In genomic region chr11:65301491-65302329, GRCh38 we compare ENCODE assay signal across 12 cellular contexts. TPM values are rescaled to one million over a fixed set of nuclear protein-coding genes. Genes with fewer than 3 reads are reported as not detected.
DNase-seq lines count a peak whose midpoint lies in the region; ATAC-seq lines count a peak whose summit lies in the region.
"Had no signal": no experiment of that assay in that cellular context is flagged by ENCODE, and none has a peak within 500 bp of the region (broad histone marks: within the 10 kb centered on the region; RNA-seq: fewer than 3 reads in every experiment).

No MANE protein-coding gene starts in this region.

- H3K27ac Mint-ChIP-seq in dendritic cell treated with granulocyte-macrophage colony-stimulating factor and Interleukin-4, amounts not matched to agents 40 ng/mL and 50 ng/mL, for 4 days, result peak overlapping the region; percentile 66
- H3K27ac Mint-ChIP-seq in stimulated activated effector memory CD8-positive, alpha-beta T cell treated with anti-CD3 and anti-CD28 coated beads, Interleukin-12 subunit alpha, Interleukin-12 subunit beta, amount 100 ng/mL, for 72 hours, result peak overlapping the region; percentile 17
- H3K27ac Mint-ChIP-seq: activated naive CD8-positive, alpha-beta T cell treated with anti-CD3 and anti-CD28 coated beads, Interleukin-2, amount 10 ng/mL, durations not matched to agents 7 days and 5 days; stimulated activated naive CD8-positive, alpha-beta T cell treated with anti-CD3 and anti-CD28 coated beads, Interleukin-15, Interleukin-2, amounts not matched to agents 100 ng/mL and 50 ng/mL, for 24 hours had no signal

- peak in 1 of 2 donors; percentile 36 for DNase-seq in left colon
- DNase-seq in stimulated activated effector memory CD8-positive, alpha-beta T cell treated with anti-CD3 and anti-CD28 coated beads, Interleukin-12 subunit alpha, Interleukin-12 subunit beta, amount 100 ng/mL, for 72 hours (ENCODE audit: low spot score in 2 of 2), result no peak
- no peak for DNase-seq in NK-92 treated with Interleukin-12 subunit alpha and Interleukin-12 subunit beta, amount 100 ng/mL, for 24 hours (lab: John Stamatoyannopoulos, UW)
- DNase-seq in NCI-H446 treated with DMSO at 0.1 percent for 48 hours (lab: John Stamatoyannopoulos, UW), result no peak
- DNase-seq in GDM1 (lab: John Stamatoyannopoulos, UW), result no peak
- no peak for DNase-seq in NCI-H1048 (lab: John Stamatoyannopoulos, UW)
- DNase-seq: activated naive CD8-positive, alpha-beta T cell treated with anti-CD3 and anti-CD28 coated beads, Interleukin-2, amount 10 ng/mL, durations not matched to agents 7 days and 5 days; NCI-H2171 had no signal

- peak overlapping the region; percentile 44 for H3K27ac ChIP-seq in HUES48 (ENCODE audit: low read depth, low read length)

- H3K9ac ChIP-seq in HUES48 (ENCODE audit: low read depth, low read length), result no peak overlapping the region

- peaks cover 54% of the 10 kb centered on the region for H3K36me3 Mint-ChIP-seq in dendritic cell treated with granulocyte-macrophage colony-stimulating factor and Interleukin-4, amounts not matched to agents 40 ng/mL and 50 ng/mL, for 4 days (ENCODE audit: low read depth)
- peaks cover 24% of the 10 kb centered on the region for H3K36me3 Mint-ChIP-seq in stimulated activated effector memory CD8-positive, alpha-beta T cell treated with anti-CD3 and anti-CD28 coated beads, Interleukin-12 subunit alpha, Interleukin-12 subunit beta, amount 100 ng/mL, for 72 hours

- peak; percentile 36 for ATAC-seq in left colon
- ATAC-seq in stimulated activated effector memory CD8-positive, alpha-beta T cell treated with anti-CD3 and anti-CD28 coated beads, Interleukin-12 subunit alpha, Interleukin-12 subunit beta, amount 100 ng/mL, for 72 hours, result peak; percentile 11

- H3K9me3 ChIP-seq in HUES48 (ENCODE audit: control insufficient read depth, insufficient read depth, low read length), result no peaks in the 10 kb centered on the region

- H3K36me3 ChIP-seq in HUES48 (ENCODE audit: control insufficient read depth, insufficient read depth, low read length), result peaks cover 28% of the 10 kb centered on the region

- H3K4me1 Mint-ChIP-seq in dendritic cell treated with granulocyte-macrophage colony-stimulating factor and Interleukin-4, amounts not matched to agents 40 ng/mL and 50 ng/mL, for 4 days (ENCODE audit: low read depth), result peaks cover 16% of the 10 kb centered on the region
- no peaks in the 10 kb centered on the region for H3K4me1 Mint-ChIP-seq in stimulated activated effector memory CD8-positive, alpha-beta T cell treated with anti-CD3 and anti-CD28 coated beads, Interleukin-12 subunit alpha, Interleukin-12 subunit beta, amount 100 ng/mL, for 72 hours
- H3K4me1 Mint-ChIP-seq: activated naive CD8-positive, alpha-beta T cell treated with anti-CD3 and anti-CD28 coated beads, Interleukin-2, amount 10 ng/mL, durations not matched to agents 7 days and 5 days had no signal

- H3K9me3 Mint-ChIP-seq in dendritic cell treated with granulocyte-macrophage colony-stimulating factor and Interleukin-4, amounts not matched to agents 40 ng/mL and 50 ng/mL, for 4 days, result no peaks in the 10 kb centered on the region
- no peaks in the 10 kb centered on the region for H3K9me3 Mint-ChIP-seq in stimulated activated effector memory CD8-positive, alpha-beta T cell treated with anti-CD3 and anti-CD28 coated beads, Interleukin-12 subunit alpha, Interleukin-12 subunit beta, amount 100 ng/mL, for 72 hours
- H3K9me3 Mint-ChIP-seq: activated naive CD8-positive, alpha-beta T cell treated with anti-CD3 and anti-CD28 coated beads, Interleukin-2, amount 10 ng/mL, durations not matched to agents 7 days and 5 days; stimulated activated naive CD8-positive, alpha-beta T cell treated with anti-CD3 and anti-CD28 coated beads, Interleukin-15, Interleukin-2, amounts not matched to agents 100 ng/mL and 50 ng/mL, for 24 hours had no signal

- intact Hi-C loops in dendritic cell treated with granulocyte-macrophage colony-stimulating factor and Interleukin-4, amounts not matched to agents 40 ng/mL and 50 ng/mL, for 4 days (cut with micrococcal nuclease), result no loop called here
- intact Hi-C loops in left colon (cut with DNase I, micrococcal nuclease), result no loop called here

- H3K4me1 ChIP-seq in HUES48 (ENCODE audit: control insufficient read depth, insufficient read depth, low read length), result peaks cover 13% of the 10 kb centered on the region

- no peaks in the 10 kb centered on the region for H3K27me3 Mint-ChIP-seq in dendritic cell treated with granulocyte-macrophage colony-stimulating factor and Interleukin-4, amounts not matched to agents 40 ng/mL and 50 ng/mL, for 4 days
- H3K27me3 Mint-ChIP-seq: activated naive CD8-positive, alpha-beta T cell treated with anti-CD3 and anti-CD28 coated beads, Interleukin-2, amount 10 ng/mL, durations not matched to agents 7 days and 5 days; stimulated activated naive CD8-positive, alpha-beta T cell treated with anti-CD3 and anti-CD28 coated beads, Interleukin-15, Interleukin-2, amounts not matched to agents 100 ng/mL and 50 ng/mL, for 24 hours had no signal

- H3K27me3 ChIP-seq in HUES48 (ENCODE audit: control insufficient read depth, insufficient read depth, low read length), result no peaks in the 10 kb centered on the region

- no peak overlapping the region for H3K4me3 Mint-ChIP-seq in dendritic cell treated with granulocyte-macrophage colony-stimulating factor and Interleukin-4, amounts not matched to agents 40 ng/mL and 50 ng/mL, for 4 days
- H3K4me3 Mint-ChIP-seq in stimulated activated effector memory CD8-positive, alpha-beta T cell treated with anti-CD3 and anti-CD28 coated beads, Interleukin-12 subunit alpha, Interleukin-12 subunit beta, amount 100 ng/mL, for 72 hours, result no peak overlapping the region
- H3K4me3 Mint-ChIP-seq: activated naive CD8-positive, alpha-beta T cell treated with anti-CD3 and anti-CD28 coated beads, Interleukin-2, amount 10 ng/mL, durations not matched to agents 7 days and 5 days; stimulated activated naive CD8-positive, alpha-beta T cell treated with anti-CD3 and anti-CD28 coated beads, Interleukin-15, Interleukin-2, amounts not matched to agents 100 ng/mL and 50 ng/mL, for 24 hours had no signal

- no peak overlapping the region for H3K4me3 ChIP-seq in HUES48 (ENCODE audit: low read depth, low read length)

RNA-seq across cellular contexts. Expression of gene CDC42EP2, which starts 13.0 kb away (rescaled TPM):
- 10 to 100 TPM; 10.3 to 16.2 TPM for total RNA-seq in left colon

RNA-seq across cellular contexts. Expression of gene DPF2, which starts 31.9 kb away (rescaled TPM):
- 10 to 100 TPM; 25.9 to 33.1 TPM for total RNA-seq in left colon

RNA-seq across cellular contexts. Expression of gene POLA2, which starts 39.9 kb away (rescaled TPM):
- 1 to 10 TPM; 4.3 to 9.8 TPM for total RNA-seq in left colon

RNA-seq across cellular contexts. Expression of gene TIGD3, which starts 52.8 kb away (rescaled TPM):
- total RNA-seq in left colon, result under 1 TPM; 0.20 to 0.61 TPM
- total RNA-seq: skeletal muscle tissue had no signal
